ENCODE assay signal across 17 cellular contexts in genomic region chr12:107377596-107378385, GRCh38.
"Had no signal": no experiment of that assay in that cellular context is flagged by ENCODE, and none has a peak within 500 bp of the region (broad histone marks: within the 10 kb centered on the region; RNA-seq: fewer than 3 reads in every experiment).

No MANE protein-coding gene starts in this region.

- H3K27me3 ChIP-seq: breast epithelium, hepatocyte, left lung, ovary, stomach had no signal

- H3K4me3 ChIP-seq: breast epithelium, hepatocyte, left lung, ovary, stomach had no signal

- H3K4me2 ChIP-seq: hepatocyte had no signal

- H3K27ac ChIP-seq: breast epithelium, hepatocyte, left lung, ovary, stomach had no signal

- DNase-seq: activated CD4-positive, CD25-positive, alpha-beta regulatory T cell treated with anti-CD3 and anti-CD28 coated beads, Interleukin-2, amount 50 U/mL, for 72 hours; activated naive CD4-positive, alpha-beta T cell treated with Interleukin-2 at 50 U/mL for 16 hours; activated T-cell treated with anti-CD3 and anti-CD28 coated beads for 4 hours; aorta; cerebellar nuclear complex; effector memory CD4-positive, alpha-beta T cell; islet precursor cell; left lung; mammary epithelial cell; naive B cell; ovary; stimulated activated CD4-positive, alpha-beta T cell treated with anti-CD3 and anti-CD28 coated beads, Interleukin-12 subunit alpha, Interleukin-12 subunit beta, amount 100 ng/mL, for 4 hours; stimulated activated CD4-positive, alpha-beta T cell treated with anti-CD3 and anti-CD28 coated beads, Interleukin-2, amount 100 ng/mL, for 24 hours; stomach; T-helper 9 cell had no signal

- ATAC-seq: left lung had no signal

- H2AFZ ChIP-seq: hepatocyte had no signal

- H3K36me3 ChIP-seq: breast epithelium, left lung, ovary, stomach had no signal

- H3K27ac Mint-ChIP-seq: naive B cell had no signal

- H3K4me3 Mint-ChIP-seq: naive B cell had no signal

- H3K36me3 Mint-ChIP-seq: naive B cell had no signal

- H3K9me3 Mint-ChIP-seq: naive B cell had no signal

- H3K79me2 ChIP-seq: hepatocyte had no signal

- H3K9me3 ChIP-seq: breast epithelium, left lung, ovary, stomach had no signal
